18 cellular contexts compared by ENCODE assay signal in the genomic region with DNA sequence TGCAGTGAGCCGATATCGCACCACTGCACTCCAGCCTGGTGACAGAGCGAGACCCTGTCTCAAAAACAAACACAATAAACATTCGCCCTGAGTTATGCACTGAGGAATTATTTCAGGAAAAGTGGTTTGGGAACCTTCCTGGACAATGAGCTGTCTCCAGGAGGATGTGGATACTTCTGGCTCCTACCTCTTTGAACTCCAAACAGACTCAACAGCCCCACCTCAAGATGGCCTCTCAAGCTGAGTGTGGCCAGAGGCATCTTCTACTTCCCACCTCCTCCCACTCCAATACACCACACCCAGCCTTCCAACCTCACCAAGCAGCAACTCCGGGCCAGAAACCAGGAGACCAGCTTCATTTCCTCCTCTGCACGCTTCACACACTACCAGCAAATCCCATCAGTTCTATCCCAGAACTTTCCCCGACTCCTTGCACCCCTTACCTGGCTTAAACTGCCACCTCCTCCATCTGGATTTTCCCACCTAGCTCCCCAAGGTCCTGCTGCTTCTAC. TPM values are rescaled to one million over a fixed set of nuclear protein-coding genes. Genes with fewer than 3 reads are reported as not detected.
A peak's percentile ranks its signal among the peaks of the same experiment; 100 is the strongest.
DNase-seq lines count a peak whose midpoint lies in the region; ATAC-seq and TF ChIP-seq lines count a peak whose summit lies in the region.
"Had no signal": no experiment of that assay in that cellular context is flagged by ENCODE, and none has a peak within 500 bp of the region (broad histone marks: within the 10 kb centered on the region; RNA-seq: fewer than 3 reads in every experiment).

No MANE protein-coding gene starts in this region.

- H3K27ac ChIP-seq in HEK293 (ENCODE audit: extremely low read depth, low read depth, low read length), result no peak overlapping the region
- H3K27ac ChIP-seq: C4-2B had no signal

- no peaks in the 10 kb centered on the region for H3K9me3 ChIP-seq in HEK293 (ENCODE audit: control insufficient read depth, insufficient read depth, low read depth, low read length)

- no peak overlapping the region for H3K4me3 Mint-ChIP-seq in activated naive CD4-positive, alpha-beta T cell treated with anti-CD3 and anti-CD28 coated beads, Interleukin-2, amount 50 U/mL, for 24 hours
- H3K4me3 Mint-ChIP-seq in endothelial cell (ENCODE audit: unreplicated experiment), result peak overlapping the region; percentile 40
- no peak overlapping the region for H3K4me3 Mint-ChIP-seq in stimulated activated memory B cell treated with anti-CD40 and anti-IgM and Interleukin-4, amounts not matched to agents 10 μg/mL and 1 μg/mL and 100 μg/mL, for 72 hours

- TF ChIP-seq CTCF in HEK293 (tag by site-specific recombination; IDR thresholded peaks at IDR 0.05) (no peak), endothelial cell (IDR thresholded peaks at IDR 0.05; ENCODE audit: unreplicated experiment) (no peak), GM13976 (IDR thresholded peaks at IDR 0.05; ENCODE audit: borderline replicate concordance, control extremely low read depth, extremely low read depth, insufficient read depth, missing control alignments) (no peak)

- DNase-seq in activated naive CD4-positive, alpha-beta T cell treated with anti-CD3 and anti-CD28 coated beads, Interleukin-2, amount 50 U/mL, for 16 hours, result no peak
- DNase-seq in endothelial cell (ENCODE audit: low spot score) (no peak), HuH-7.5 (ENCODE audit: low spot score) (no peak), GM13976 (ENCODE audit: low spot score) (no peak)
- DNase-seq: DMS79 treated with DMSO at 0.1 percent for 48 hours, GDM1, H7, MV-4-11, NCI-H1436, NCI-H2029 treated with DMSO at 0.1 percent for 48 hours, NCI-H510A treated with DMSO at 0.1 percent for 48 hours had no signal

- H3K36me3 Mint-ChIP-seq in activated naive CD4-positive, alpha-beta T cell treated with anti-CD3 and anti-CD28 coated beads, Interleukin-2, amount 50 U/mL, for 24 hours, result peaks cover 11% of the 10 kb centered on the region
- H3K36me3 Mint-ChIP-seq in endothelial cell (ENCODE audit: low read depth, unreplicated experiment), result peaks cover 56% of the 10 kb centered on the region
- H3K36me3 Mint-ChIP-seq in stimulated activated memory B cell treated with anti-CD40 and anti-IgM and Interleukin-4, amounts not matched to agents 10 μg/mL and 1 μg/mL and 100 μg/mL, for 72 hours, result peaks cover 55% of the 10 kb centered on the region

- no peaks in the 10 kb centered on the region for H3K9me3 Mint-ChIP-seq in activated naive CD4-positive, alpha-beta T cell treated with anti-CD3 and anti-CD28 coated beads, Interleukin-2, amount 50 U/mL, for 24 hours
- no peaks in the 10 kb centered on the region for H3K9me3 Mint-ChIP-seq in endothelial cell (ENCODE audit: unreplicated experiment)
- no peaks in the 10 kb centered on the region for H3K9me3 Mint-ChIP-seq in stimulated activated memory B cell treated with anti-CD40 and anti-IgM and Interleukin-4, amounts not matched to agents 10 μg/mL and 1 μg/mL and 100 μg/mL, for 72 hours

- H3K4me3 ChIP-seq in HEK293 (ENCODE audit: low read depth, low read length), result no peak overlapping the region

- POLR2A ChIA-PET in HEK293 (lab: Yijun Ruan, JAX), result interaction anchor here (0.6 to 1.0 kb wide), 2 partner anchors 10 to 20 kb away, joined by 4 to 5 read pairs; no protein-coding TSS in a partner anchor

- peak overlapping the region; percentile 74 for H3K27ac Mint-ChIP-seq in activated naive CD4-positive, alpha-beta T cell treated with anti-CD3 and anti-CD28 coated beads, Interleukin-2, amount 50 U/mL, for 24 hours
- H3K27ac Mint-ChIP-seq in endothelial cell (ENCODE audit: unreplicated experiment), result peak overlapping the region; percentile 4
- peak overlapping the region; percentile 9 for H3K27ac Mint-ChIP-seq in stimulated activated memory B cell treated with anti-CD40 and anti-IgM and Interleukin-4, amounts not matched to agents 10 μg/mL and 1 μg/mL and 100 μg/mL, for 72 hours

- CTCF ChIA-PET in HEK293 (lab: Yijun Ruan, JAX), result interaction anchor here (1.1 to 1.9 kb wide), 5 partner anchors 10 to 126 kb away, joined by 3 to 9 read pairs (median 6); no protein-coding TSS in a partner anchor

- H3K4me1 Mint-ChIP-seq in activated naive CD4-positive, alpha-beta T cell treated with anti-CD3 and anti-CD28 coated beads, Interleukin-2, amount 50 U/mL, for 24 hours, result peaks cover 6% of the 10 kb centered on the region
- H3K4me1 Mint-ChIP-seq in endothelial cell (ENCODE audit: unreplicated experiment), result peaks cover 8% of the 10 kb centered on the region
- H3K4me1 Mint-ChIP-seq in stimulated activated memory B cell treated with anti-CD40 and anti-IgM and Interleukin-4, amounts not matched to agents 10 μg/mL and 1 μg/mL and 100 μg/mL, for 72 hours, result peaks cover 9% of the 10 kb centered on the region

- in situ Hi-C loops in GM13976 (cut with MboI; ENCODE audit: low sequenced_read_pairs, unreplicated experiment), result no loop called here

- H3K27me3 Mint-ChIP-seq in activated naive CD4-positive, alpha-beta T cell treated with anti-CD3 and anti-CD28 coated beads, Interleukin-2, amount 50 U/mL, for 24 hours, result no peaks in the 10 kb centered on the region
- H3K27me3 Mint-ChIP-seq in endothelial cell (ENCODE audit: unreplicated experiment), result no peaks in the 10 kb centered on the region
- no peaks in the 10 kb centered on the region for H3K27me3 Mint-ChIP-seq in stimulated activated memory B cell treated with anti-CD40 and anti-IgM and Interleukin-4, amounts not matched to agents 10 μg/mL and 1 μg/mL and 100 μg/mL, for 72 hours

- peaks cover 53 to 95% of the 10 kb centered on the region in 2 experiments; a peak in 2 of 3 replicates for H3K36me3 ChIP-seq in HEK293 (ENCODE audit: control insufficient read depth in 2 of 2, insufficient read depth in 1 of 2, low read length in 2 of 2)

- no peaks in the 10 kb centered on the region for H3K4me1 ChIP-seq in HEK293 (ENCODE audit: control insufficient read depth, insufficient read depth, low read length)

- no peak for ATAC-seq in stimulated activated memory B cell treated with anti-CD40 and anti-IgM and Interleukin-4, amounts not matched to agents 10 μg/mL and 1 μg/mL and 100 μg/mL, for 72 hours
- ATAC-seq in GM18520 (IDR thresholded peaks at IDR 0.05; ENCODE audit: unreplicated experiment), result no peak

TF ChIP-seq in HEK293, 187 proteins besides CTCF, POLR2A, EP300 and RAD21:
- TF ChIP-seq ZFHX2 (tag by site-specific recombination; conservative IDR thresholded peaks at IDR 0.05) (peak; percentile 54), OVOL3 (tag by site-specific recombination; IDR thresholded peaks at IDR 0.05) (no peak), ZNF768 (tag by site-specific recombination; IDR thresholded peaks at IDR 0.05) (no peak), EGR2 (tag by site-specific recombination; IDR thresholded peaks at IDR 0.05; ENCODE audit: low read depth) (peak; percentile 64), KLF1 (tag by site-specific recombination; IDR thresholded peaks at IDR 0.05) (peak; percentile 60), ZNF354C (tag by site-specific recombination; IDR thresholded peaks at IDR 0.05; ENCODE audit: borderline replicate concordance, low read depth) (no peak)

RNA-seq across cellular contexts. Expression of a gene that starts 11.6 kb away (rescaled TPM):
- total RNA-seq in endothelial cell (ENCODE audit: unreplicated experiment), result not detected
- total RNA-seq: A172, HT-29 had no signal

RNA-seq across cellular contexts. Expression of a gene that starts 15.4 kb away (rescaled TPM):
- not detected for total RNA-seq in endothelial cell (ENCODE audit: unreplicated experiment)
- total RNA-seq: A172, H7, HT-29 had no signal

RNA-seq across cellular contexts. Expression of a gene that starts 19.2 kb away (rescaled TPM):
- not detected for total RNA-seq in endothelial cell (ENCODE audit: unreplicated experiment)
- total RNA-seq: A172, H7, HT-29 had no signal

RNA-seq across cellular contexts. Expression of a gene that starts 26.1 kb away (rescaled TPM):
- total RNA-seq in endothelial cell (ENCODE audit: unreplicated experiment), result not detected
- total RNA-seq: A172, H7, HT-29 had no signal

RNA-seq across cellular contexts. Expression of a gene that starts 37.4 kb away (rescaled TPM):
- total RNA-seq in endothelial cell (ENCODE audit: unreplicated experiment), result 92.2 TPM

Comparison
In these comparisons a context has a peak if more than half of its experiments do, and no peak if none do; other contexts are left out.
1. H3K27ac Mint-ChIP-seq: peak in every context shown above with its lines; median percentile 74 in activated naive CD4-positive, alpha-beta T cell treated with anti-CD3 and anti-CD28 coated beads, Interleukin-2, amount 50 U/mL, for 24 hours; 9 in stimulated activated memory B cell treated with anti-CD40 and anti-IgM and Interleukin-4, amounts not matched to agents 10 μg/mL and 1 μg/mL and 100 μg/mL, for 72 hours; 4 in endothelial cell.